ENCODE assay signal across 1 cellular context in the genomic region with DNA sequence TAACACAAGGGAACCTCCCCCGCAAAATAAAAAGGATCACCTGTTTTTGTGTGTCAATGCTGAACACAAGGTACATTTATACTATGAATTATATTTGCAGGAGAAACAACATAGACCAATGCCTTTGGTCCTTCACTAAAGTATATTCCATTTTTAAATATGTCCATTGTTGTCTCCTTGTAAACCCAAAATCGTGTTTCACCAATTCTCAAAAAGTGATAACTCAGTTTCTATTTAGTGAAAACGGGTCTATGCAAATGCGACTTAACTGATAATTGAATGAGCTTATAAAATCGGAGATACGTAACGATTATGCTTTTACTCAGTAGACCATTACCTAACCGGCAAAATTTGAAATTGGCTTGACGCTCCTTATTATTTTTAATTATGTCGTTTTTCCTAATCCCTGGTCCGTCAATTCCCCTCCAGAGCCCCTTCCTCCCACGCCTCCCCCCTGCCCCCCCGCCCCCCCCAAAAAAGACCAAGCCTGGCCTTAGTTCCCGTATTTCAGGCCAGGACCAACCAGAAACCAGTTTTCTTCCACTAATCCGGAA.
TF ChIP-seq lines count a peak whose summit lies in the region.

No MANE protein-coding gene starts in this region.

TF ChIP-seq in IMR-90, 13 proteins besides CTCF, POLR2A, EP300 and RAD21 (continued from another document):
- TF ChIP-seq RCOR1 (IDR thresholded peaks at IDR 0.05; ENCODE audit: insufficient replicate concordance, low read length), result no peak
